18 cellular contexts compared by ENCODE assay signal in the genomic region with DNA sequence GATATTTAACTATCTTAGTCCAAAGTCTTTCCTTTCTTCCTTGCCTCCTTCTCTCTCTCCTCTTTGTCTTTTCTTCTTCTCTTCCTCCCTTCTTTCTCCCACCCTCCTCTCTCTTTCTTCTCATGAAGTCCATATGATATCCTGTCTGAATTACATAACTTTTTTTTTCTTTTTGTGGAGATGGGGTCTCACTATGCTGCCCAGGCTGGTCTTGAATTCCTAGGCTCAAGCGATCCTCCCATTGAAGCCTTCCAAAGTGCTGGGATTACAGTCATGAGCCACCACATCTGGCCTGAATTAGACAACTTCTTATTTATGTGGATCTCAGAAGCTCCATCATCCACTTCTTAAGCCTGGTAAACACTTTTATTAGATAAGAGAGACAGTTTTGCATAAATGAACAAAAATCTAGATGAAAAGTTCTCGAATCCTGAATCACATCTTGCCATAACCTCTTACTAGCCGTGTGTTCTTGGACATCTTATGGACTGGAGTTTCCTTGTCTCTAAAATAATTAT.
DNase-seq lines count a peak whose midpoint lies in the region; ATAC-seq and TF ChIP-seq lines count a peak whose summit lies in the region.
"Had no signal": no experiment of that assay in that cellular context is flagged by ENCODE, and none has a peak within 500 bp of the region (broad histone marks: within the 10 kb centered on the region; RNA-seq: fewer than 3 reads in every experiment).

No MANE protein-coding gene starts in this region.

- no peaks in the 10 kb centered on the region for H3K9me3 ChIP-seq in mammary epithelial cell (replicated peaks; ENCODE audit: insufficient read depth, low read length)
- no peaks in the 10 kb centered on the region for H3K9me3 ChIP-seq in T-helper 17 cell (ENCODE audit: control insufficient read depth, low read length, poor library complexity, severe bottlenecking)
- H3K9me3 ChIP-seq in esophagus muscularis mucosa = no peaks in the 10 kb centered on the region
- H3K9me3 ChIP-seq: ascending aorta had no signal

- peak overlapping the region; percentile 18 for H3K27ac Mint-ChIP-seq in MCF 10A (ENCODE audit: low read depth, unreplicated experiment)
- peak overlapping the region; percentile 74 for H3K27ac Mint-ChIP-seq in T-helper 17 cell
- peak overlapping the region; percentile 87 for H3K27ac Mint-ChIP-seq in stimulated activated memory B cell treated with anti-CD40 and anti-IgM and Interleukin-4, amounts not matched to agents 10 μg/mL and 1 μg/mL and 100 μg/mL, for 72 hours

- dilution Hi-C loops in mammary epithelial cell (cut with HindIII; ENCODE audit: low sequenced_read_pairs) = no loop called here

- H3K4me2 ChIP-seq in mammary epithelial cell (ENCODE audit: insufficient read depth, low read depth, low read length) = no peak overlapping the region

- H2AFZ ChIP-seq in mammary epithelial cell (ENCODE audit: low read depth, low read length) = no peak overlapping the region

- H3K36me3 Mint-ChIP-seq in MCF 10A (ENCODE audit: insufficient read depth, unreplicated experiment) (no peaks in the 10 kb centered on the region), T-helper 17 cell (ENCODE audit: low read depth) (peaks cover 5% of the 10 kb centered on the region)
- peaks cover 6% of the 10 kb centered on the region for H3K36me3 Mint-ChIP-seq in stimulated activated memory B cell treated with anti-CD40 and anti-IgM and Interleukin-4, amounts not matched to agents 10 μg/mL and 1 μg/mL and 100 μg/mL, for 72 hours

- H3K4me1 Mint-ChIP-seq in MCF 10A (ENCODE audit: insufficient read depth, unreplicated experiment) (peaks cover 6% of the 10 kb centered on the region), T-helper 17 cell (peaks cover 41% of the 10 kb centered on the region)
- peaks cover 45% of the 10 kb centered on the region for H3K4me1 Mint-ChIP-seq in stimulated activated memory B cell treated with anti-CD40 and anti-IgM and Interleukin-4, amounts not matched to agents 10 μg/mL and 1 μg/mL and 100 μg/mL, for 72 hours

- H3K27me3 Mint-ChIP-seq in MCF 10A (ENCODE audit: insufficient read depth, unreplicated experiment) (no peaks in the 10 kb centered on the region), T-helper 17 cell (no peaks in the 10 kb centered on the region)
- no peaks in the 10 kb centered on the region for H3K27me3 Mint-ChIP-seq in stimulated activated memory B cell treated with anti-CD40 and anti-IgM and Interleukin-4, amounts not matched to agents 10 μg/mL and 1 μg/mL and 100 μg/mL, for 72 hours
- H3K27me3 Mint-ChIP-seq: activated T-cell treated with anti-CD3 and anti-CD28 coated beads, Interleukin-2, amount 50 U/mL, for 24 hours had no signal

- no peak overlapping the region for H3K4me3 Mint-ChIP-seq in MCF 10A (ENCODE audit: unreplicated experiment)
- no peak overlapping the region for H3K4me3 Mint-ChIP-seq in T-helper 17 cell
- no peak overlapping the region for H3K4me3 Mint-ChIP-seq in stimulated activated memory B cell treated with anti-CD40 and anti-IgM and Interleukin-4, amounts not matched to agents 10 μg/mL and 1 μg/mL and 100 μg/mL, for 72 hours

- H3K4me1 ChIP-seq in mammary epithelial cell (ENCODE audit: insufficient read depth, low read length) (no peaks in the 10 kb centered on the region), esophagus muscularis mucosa (peaks cover 36 to 92% (median 81%) of the 10 kb centered on the region in 4 donors)

- TF ChIP-seq EP300 in esophagus muscularis mucosa (IDR thresholded peaks at IDR 0.05) = no peak

- H3K9ac ChIP-seq in mammary epithelial cell (ENCODE audit: insufficient read depth, low read length) = no peak overlapping the region

- no peaks in the 10 kb centered on the region for H4K20me1 ChIP-seq in mammary epithelial cell (ENCODE audit: insufficient read depth, low read length)

- DNase-seq in MCF 10A (ENCODE audit: unreplicated experiment) = no peak
- no peak for DNase-seq in mammary epithelial cell
- DNase-seq in T-helper 17 cell = no peak
- no peak for DNase-seq in esophagus muscularis mucosa (ENCODE audit: extremely low spot score)
- no peak for DNase-seq in RKO (ENCODE audit: low spot score)
- DNase-seq: activated CD4-positive, CD25-positive, alpha-beta regulatory T cell; activated CD8-positive, alpha-beta memory T cell treated with anti-CD3 and anti-CD28 coated beads for 24 hours; activated T-cell treated with anti-CD3 and anti-CD28 coated beads, Interleukin-2, amount 50 U/mL, for 24 hours; C1 segment of cervical spinal cord; GOT3; KBM-7; NCI-H1436; occipital lobe; OCI-M1 had no signal

- intact Hi-C loops in MCF 10A (cut with micrococcal nuclease) (no loop called here), mammary epithelial cell (cut with micrococcal nuclease) (no loop called here), esophagus muscularis mucosa (cut with DNase I) (no loop called here)

- H3K36me3 ChIP-seq in mammary epithelial cell (ENCODE audit: insufficient read depth, low read length) = no peaks in the 10 kb centered on the region
- peaks cover 0 to 10% (median 0%) of the 10 kb centered on the region in 4 donors for H3K36me3 ChIP-seq in esophagus muscularis mucosa

- BruUV-seq in MCF 10A (replicated peaks; lab: Mats Ljungman, UMichigan) (no TSS peak), mammary epithelial cell (replicated peaks; lab: Mats Ljungman, UMichigan) (no TSS peak)

- in situ Hi-C loops in mammary epithelial cell (cut with MboI; ENCODE audit: low sequenced_read_pairs in 2 of 2) = no loop called here

- CTCF ChIA-PET in MCF 10A (lab: Yijun Ruan, JAX) (interaction anchor here (0.5 to 1.6 kb wide), 3 partner anchors 62 to 595 kb away, joined by 3 read pairs; no protein-coding TSS in a partner anchor), mammary epithelial cell (lab: Charles Lee; ENCODE audit: low non-redundant PET) (no interaction called here)

- H3K4me3 ChIP-seq in mammary epithelial cell (replicated peaks in 1 of 3; ENCODE audit: insufficient read depth in 1 of 3, low read depth in 2 of 3, low read length in 3 of 3) (no peak overlapping the region), esophagus muscularis mucosa (no peak overlapping the region)
- H3K4me3 ChIP-seq: ascending aorta had no signal

- peaks cover 6% of the 10 kb centered on the region for H3K79me2 ChIP-seq in mammary epithelial cell (ENCODE audit: insufficient read depth, low read length)

- POLR2A ChIA-PET in MCF 10A (lab: Yijun Ruan, JAX) = interaction anchor here (0.7 kb wide), 1 partner anchor 596 kb away, joined by 3 read pairs; no protein-coding TSS in a partner anchor

- 98% methylated on average over 3 of the region's 3 CpGs for WGBS in mammary epithelial cell (ENCODE audit: low coverage, missing lambda C conversion rate)
- 92% methylated on average over 3 of the region's 3 CpGs for WGBS in esophagus muscularis mucosa

- TF ChIP-seq POLR2A in esophagus muscularis mucosa (IDR thresholded peaks at IDR 0.05; ENCODE audit: low read depth) = no peak

- H3K27me3 ChIP-seq in mammary epithelial cell (ENCODE audit: insufficient read depth, low read length) (no peaks in the 10 kb centered on the region), esophagus muscularis mucosa (no peaks in the 10 kb centered on the region)
- H3K27me3 ChIP-seq: ascending aorta had no signal

- H3K27ac ChIP-seq in mammary epithelial cell (ENCODE audit: insufficient read depth, low read depth, low read length) = no peak overlapping the region
- peak overlapping the region in 3 of 4 donors; percentile 32 to 53 (median 48) for H3K27ac ChIP-seq in esophagus muscularis mucosa (replicated peaks in 1 of 4)
- H3K27ac ChIP-seq: ascending aorta had no signal

- ATAC-seq in T-helper 17 cell (no peak), HG03439 (IDR thresholded peaks at IDR 0.05; ENCODE audit: unreplicated experiment) (no peak), HG03354 (IDR thresholded peaks at IDR 0.05; ENCODE audit: poor library complexity, severe bottlenecking, unreplicated experiment) (no peak)
- ATAC-seq in stimulated activated memory B cell treated with anti-CD40 and anti-IgM and Interleukin-4, amounts not matched to agents 10 μg/mL and 1 μg/mL and 100 μg/mL, for 72 hours = no peak

- no peaks in the 10 kb centered on the region for H3K9me3 Mint-ChIP-seq in MCF 10A (ENCODE audit: unreplicated experiment)
- H3K9me3 Mint-ChIP-seq in stimulated activated memory B cell treated with anti-CD40 and anti-IgM and Interleukin-4, amounts not matched to agents 10 μg/mL and 1 μg/mL and 100 μg/mL, for 72 hours = peaks cover 3% of the 10 kb centered on the region
- H3K9me3 Mint-ChIP-seq: activated T-cell treated with anti-CD3 and anti-CD28 coated beads, Interleukin-2, amount 50 U/mL, for 24 hours had no signal

- TF ChIP-seq CTCF in MCF 10A (IDR thresholded peaks at IDR 0.05; ENCODE audit: unreplicated experiment) (no peak), mammary epithelial cell (conservative IDR thresholded peaks at IDR 0.05 in 1 of 2, IDR thresholded peaks at IDR 0.05 in 1 of 2; ENCODE audit: extremely low read depth in 1 of 2, insufficient read depth in 1 of 2, low read depth in 1 of 2, low read length in 2 of 2) (no peak), esophagus muscularis mucosa (IDR thresholded peaks at IDR 0.05) (no peak)

Comparison
In these comparisons a context has a peak if more than half of its experiments do, and no peak if none do; other contexts are left out.
1. H3K27ac Mint-ChIP-seq: peak in every context shown above with its lines; median percentile 87 in stimulated activated memory B cell treated with anti-CD40 and anti-IgM and Interleukin-4, amounts not matched to agents 10 μg/mL and 1 μg/mL and 100 μg/mL, for 72 hours; 74 in T-helper 17 cell; 18 in MCF 10A.